8 cellular contexts compared by ENCODE assay signal in genomic region chr2:205024822-205025518, GRCh38.
DNase-seq lines count a peak whose midpoint lies in the region; ATAC-seq and TF ChIP-seq lines count a peak whose summit lies in the region.

No MANE protein-coding gene starts in this region.

- in situ Hi-C loops in HAP-1 (cut with MboI; ENCODE audit: low sequenced_read_pairs) = no loop called here

- H3K27me3 ChIP-seq in gastroesophageal sphincter (no peaks in the 10 kb centered on the region), sigmoid colon (no peaks in the 10 kb centered on the region), HAP-1 (ENCODE audit: low read depth) (no peaks in the 10 kb centered on the region)

- H3K4me1 ChIP-seq in gastroesophageal sphincter = peaks cover 0 to 31% (median 5%) of the 10 kb centered on the region in 3 donors
- H3K4me1 ChIP-seq in sigmoid colon = peaks cover 0 to 32% (median 24%) of the 10 kb centered on the region in 4 donors
- H3K4me1 ChIP-seq in HAP-1 = peaks cover 4% of the 10 kb centered on the region; the same call in 1 of the 2 replicates

- TF ChIP-seq EP300 in gastroesophageal sphincter (IDR thresholded peaks at IDR 0.05) (no peak), sigmoid colon (IDR thresholded peaks at IDR 0.05) (no peak)

- H3K27ac ChIP-seq in gastroesophageal sphincter (peak overlapping the region in 3 of 4 donors; percentile 19 to 49 (median 28)), sigmoid colon (peak overlapping the region; percentile 48 to 77 (median 58))

- H3K4me3 ChIP-seq in gastroesophageal sphincter = peak overlapping the region; percentile 17 to 38
- peak overlapping the region in 3 of 4 donors; percentile 20 to 29 (median 26) for H3K4me3 ChIP-seq in sigmoid colon
- H3K4me3 ChIP-seq in HAP-1 = no peak overlapping the region

- no peaks in the 10 kb centered on the region for H3K9me3 ChIP-seq in gastroesophageal sphincter
- no peaks in the 10 kb centered on the region for H3K9me3 ChIP-seq in sigmoid colon
- no peaks in the 10 kb centered on the region for H3K9me3 ChIP-seq in HAP-1

- ATAC-seq in gastroesophageal sphincter (peak; percentile 92), HG03139 (IDR thresholded peaks at IDR 0.05; ENCODE audit: unreplicated experiment) (no peak)

- H3K36me3 ChIP-seq in gastroesophageal sphincter (no peaks in the 10 kb centered on the region), sigmoid colon (no peaks in the 10 kb centered on the region), HAP-1 (replicated peaks) (no peaks in the 10 kb centered on the region)

- DNase-seq in activated naive CD4-positive, alpha-beta T cell treated with Interleukin-2 at 50 U/mL for 16 hours = peak; percentile 47
- no peak for DNase-seq in activated naive CD4-positive, alpha-beta T cell (lab: John Stamatoyannopoulos, UW)
- peak; percentile 38 to 55 for DNase-seq in activated T-cell treated with anti-CD3 and anti-CD28 coated beads, Interleukin-2, amount 50 U/mL, for 48 hours
- DNase-seq in sigmoid colon (peak; percentile 77), middle frontal gyrus (ENCODE audit: extremely low spot score, low spot score) (no peak), HAP-1 (ENCODE audit: low spot score in 2 of 2) (no peak)

- TF ChIP-seq CTCF in gastroesophageal sphincter (IDR thresholded peaks at IDR 0.05) (no peak), sigmoid colon (IDR thresholded peaks at IDR 0.05) (no peak)

- intact Hi-C loops in sigmoid colon (cut with DNase I) = no loop called here

- TF ChIP-seq POLR2A in gastroesophageal sphincter (IDR thresholded peaks at IDR 0.05) = no peak
- no peak for TF ChIP-seq POLR2A in sigmoid colon (IDR thresholded peaks at IDR 0.05)

- 20 to 22% methylated on average over 8 to 10 of the region's 10 CpGs for WGBS in gastroesophageal sphincter (ENCODE audit: low coverage in 1 of 2), 2 donors
- 69% methylated on average over 10 of the region's 10 CpGs for WGBS in sigmoid colon, 2 donors

Comparison
In these comparisons a context has a peak if more than half of its experiments do, and no peak if none do; other contexts are left out.
1. DNase-seq: peak in activated naive CD4-positive, alpha-beta T cell treated with Interleukin-2 at 50 U/mL for 16 hours (single experiment), activated T-cell treated with anti-CD3 and anti-CD28 coated beads, Interleukin-2, amount 50 U/mL, for 48 hours (2 of 2) and sigmoid colon (single experiment); none in activated naive CD4-positive, alpha-beta T cell (0 of 4), middle frontal gyrus (single experiment) and HAP-1 (0 of 2).